Comparison of ENCODE assay signal across 11 cellular contexts in the genomic region with DNA sequence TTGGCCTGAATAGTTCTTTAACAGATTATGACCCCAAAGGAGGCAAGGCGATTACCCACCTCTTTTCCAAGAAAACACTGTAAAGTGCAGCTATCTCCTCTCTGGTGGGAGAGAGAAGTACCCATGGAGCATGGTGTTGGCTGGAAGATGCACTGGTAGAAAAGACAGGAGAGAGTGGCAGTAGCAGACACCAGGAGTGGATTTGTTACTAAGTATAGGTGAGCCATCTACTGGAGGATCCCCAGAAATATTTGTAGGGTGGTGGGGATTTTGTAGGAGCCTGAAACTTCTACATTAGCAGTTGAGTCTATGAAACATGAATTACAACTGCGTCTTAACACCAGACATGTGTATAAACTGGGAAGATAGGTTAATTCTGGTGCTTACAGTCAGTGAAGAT.
DNase-seq lines count a peak whose midpoint lies in the region; ATAC-seq, FAIRE-seq and TF ChIP-seq lines count a peak whose summit lies in the region.
"Had no signal": no experiment of that assay in that cellular context is flagged by ENCODE, and none has a peak within 500 bp of the region (broad histone marks: within the 10 kb centered on the region; RNA-seq: fewer than 3 reads in every experiment).

No MANE protein-coding gene starts in this region.

- POLR2A ChIA-PET in HEK293T (lab: Yijun Ruan, JAX) = no interaction called here

- no peaks in the 10 kb centered on the region for H3K27me3 ChIP-seq in GM23248 (replicated peaks; ENCODE audit: insufficient read depth)

- in situ Hi-C loops in GM23248 (cut with MboI) = loop anchor here (10.0 kb wide), 1 partner anchor 337 kb away; no protein-coding TSS in a partner anchor

- 93 to 97% methylated on average over 2 of the region's 2 CpGs for WGBS in GM23248 (ENCODE audit: low coverage in 1 of 2, low lambda C conversion rate in 2 of 2, missing lambda C conversion rate in 2 of 2), 2 experiments

- no peak overlapping the region for H3K4me3 ChIP-seq in AG09309 (ENCODE audit: control insufficient read depth, low read depth, low read length)
- no peak overlapping the region for H3K4me3 ChIP-seq in GM23248

- FAIRE-seq in urothelium cell line (lab: Jason Lieb, UNC) = no peak
- FAIRE-seq: GM18507 had no signal

- H4K20me1 ChIP-seq in GM23248 (ENCODE audit: insufficient read depth) = no peaks in the 10 kb centered on the region

- peak; percentile 25 for TF ChIP-seq CTCF in AG09309 (IDR thresholded peaks at IDR 0.05; ENCODE audit: control insufficient read depth, insufficient read depth, low read depth, low read length, missing control alignments)

- CTCF ChIA-PET in HEK293T (lab: Yijun Ruan, JAX) = interaction anchor here (0.7 to 1.7 kb wide), 2 partner anchors 306 to 1015 kb away, joined by 3 to 5 read pairs; no protein-coding TSS in a partner anchor

- H3K9me2 ChIP-seq in GM23248 (ENCODE audit: insufficient read depth) = no peaks in the 10 kb centered on the region

- H3F3A ChIP-seq in GM23248 (ENCODE audit: insufficient read depth) = peaks cover 8% of the 10 kb centered on the region; the same call in 1 of the 2 replicates

- no peaks in the 10 kb centered on the region for H3K9me3 ChIP-seq in GM23248 (ENCODE audit: low read depth)

- no peak overlapping the region for H3K27ac ChIP-seq in GM23248

- peaks cover 47% of the 10 kb centered on the region for H3K4me1 ChIP-seq in GM23248 (ENCODE audit: insufficient read depth)

- no peak overlapping the region; the same call in 1 of the 2 replicates for H2AFZ ChIP-seq in GM23248

- DNase-seq in AG09309 (ENCODE audit: low read depth) = no peak
- DNase-seq in GM23248 = peak; percentile 34
- DNase-seq in RKO (ENCODE audit: low spot score) = peak; percentile 73
- DNase-seq in fibroblast of the conjunctiva (ENCODE audit: low read depth) = peak; percentile 27
- no peak for DNase-seq in HEK293T (ENCODE audit: extremely low spot score)
- no peak for DNase-seq in urothelium cell line (ENCODE audit: low spot score)
- DNase-seq: activated CD4-positive, alpha-beta T cell treated with anti-CD3 and anti-CD28 coated beads for 48 hours; stimulated activated CD4-positive, alpha-beta T cell treated with anti-CD3 and anti-CD28 coated beads, Interleukin-1b, Interleukin-23, amount 100 ng/mL, for 48 hours had no signal

- no peaks in the 10 kb centered on the region for H3K79me2 ChIP-seq in GM23248 (ENCODE audit: insufficient read depth)

- no peak overlapping the region for H3K9ac ChIP-seq in GM23248

- ATAC-seq in GM19395 (IDR thresholded peaks at IDR 0.05; ENCODE audit: unreplicated experiment) (no peak), GM18519 (IDR thresholded peaks at IDR 0.05; ENCODE audit: low FRiP score, unreplicated experiment) (no peak)

- no peak overlapping the region for H3K4me2 ChIP-seq in GM23248 (ENCODE audit: unreplicated experiment)

- H3K36me3 ChIP-seq in GM23248 (ENCODE audit: low read depth) = no peaks in the 10 kb centered on the region

TF ChIP-seq in HEK293T, 16 proteins besides CTCF, POLR2A, EP300 and RAD21:
- no peak for TF ChIP-seq HDGF (IDR thresholded peaks at IDR 0.05; ENCODE audit: borderline replicate concordance)
- no peak for TF ChIP-seq FOXA1 (IDR thresholded peaks at IDR 0.05)
- no peak for TF ChIP-seq LEF1 (IDR thresholded peaks at IDR 0.05; ENCODE audit: borderline replicate concordance)
- TF ChIP-seq FOXK2 (IDR thresholded peaks at IDR 0.05) = no peak
- no peak for TF ChIP-seq PKNOX1 (IDR thresholded peaks at IDR 0.05)
- TF ChIP-seq TARDBP (IDR thresholded peaks at IDR 0.05) = no peak
- TF ChIP-seq CTBP1 (IDR thresholded peaks at IDR 0.05; ENCODE audit: borderline replicate concordance) = no peak
- TF ChIP-seq ZNF384 (IDR thresholded peaks at IDR 0.05) = no peak
- TF ChIP-seq ARNT (IDR thresholded peaks at IDR 0.05) = no peak
- TF ChIP-seq SP1 (IDR thresholded peaks at IDR 0.05) = no peak
- TF ChIP-seq ELF4 (IDR thresholded peaks at IDR 0.05) = no peak
- TF ChIP-seq FOXM1 (IDR thresholded peaks at IDR 0.05; ENCODE audit: borderline replicate concordance) = no peak
TF ChIP-seq in HEK293T: peak in this region for 0.

Comparison
In these comparisons a context has a peak if more than half of its experiments do, and no peak if none do; other contexts are left out.
1. DNase-seq: peak in GM23248 (single experiment), RKO (single experiment) and fibroblast of the conjunctiva (single experiment); none in AG09309 (single experiment), HEK293T (single experiment) and urothelium cell line (single experiment).